In the genomic region with DNA sequence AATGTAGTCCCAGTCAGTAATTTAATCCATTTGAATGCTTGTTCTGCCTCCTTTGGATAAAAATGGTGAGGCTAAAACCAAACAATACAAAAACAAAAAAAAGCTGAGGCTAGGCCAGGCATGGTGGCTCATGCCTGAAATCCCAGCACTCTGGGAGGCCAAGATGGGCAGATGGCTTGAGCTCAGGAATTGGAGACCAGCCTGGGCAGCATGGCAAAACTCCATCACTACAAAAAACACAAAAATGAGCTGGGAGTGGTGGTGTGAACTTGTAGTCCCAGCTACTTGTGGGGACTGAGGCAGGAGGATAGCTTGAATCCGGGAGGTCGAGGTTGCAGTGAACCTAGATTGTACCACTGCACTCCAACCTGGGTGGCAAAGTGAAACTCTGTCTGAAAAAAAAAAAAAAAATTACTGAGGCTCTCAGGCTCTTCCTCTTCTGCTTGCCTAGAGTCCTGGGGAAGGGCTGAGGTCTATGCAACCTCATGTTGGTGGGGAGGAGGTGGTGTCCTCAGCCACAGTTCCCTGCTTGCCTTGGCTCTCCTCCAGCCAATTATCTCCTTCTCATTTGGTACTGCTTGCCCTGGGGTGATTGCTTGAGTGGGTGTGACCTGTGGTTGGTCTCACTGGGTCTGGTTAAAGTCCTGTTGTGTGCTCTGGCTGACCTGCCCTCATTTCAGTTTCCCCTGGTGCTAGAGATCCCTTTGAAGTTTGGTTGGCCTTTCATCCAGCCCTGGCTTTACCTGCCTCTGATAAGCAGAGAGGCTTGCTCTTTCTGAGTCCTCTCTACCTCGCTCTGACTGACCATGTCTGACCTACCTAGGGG, we compare ENCODE assay signal across 9 cellular contexts. TPM values are rescaled to one million over a fixed set of nuclear protein-coding genes. Genes with fewer than 3 reads are reported as not detected.
DNase-seq lines count a peak whose midpoint lies in the region; ATAC-seq and TF ChIP-seq lines count a peak whose summit lies in the region.
"Had no signal": no experiment of that assay in that cellular context is flagged by ENCODE, and none has a peak within 500 bp of the region (broad histone marks: within the 10 kb centered on the region; RNA-seq: fewer than 3 reads in every experiment).

No MANE protein-coding gene starts in this region.

- H3K27ac ChIP-seq in CD8-positive, alpha-beta memory T cell (ENCODE audit: low read depth, low read length), result peak overlapping the region; percentile 18
- no peak overlapping the region for H3K27ac ChIP-seq in lung (ENCODE audit: low read depth in 1 of 2, low read length in 1 of 2)

- WGBS in lung, 2 donors, result 42 to 81% methylated on average over 3 of the region's 3 CpGs

- TF ChIP-seq CTCF in lung (IDR thresholded peaks at IDR 0.05; ENCODE audit: control extremely low read depth, extremely low read depth), result no peak

- POLR2A ChIA-PET in CD8-positive, alpha-beta memory T cell (lab: Charles Lee), result interaction anchor here (0.7 to 1.3 kb wide), 3 partner anchors 20 to 298 kb away, joined by 3 to 6 read pairs (median 4); no protein-coding TSS in a partner anchor

- H3K36me3 ChIP-seq in CD8-positive, alpha-beta memory T cell (ENCODE audit: insufficient read depth, low read length), result no peaks in the 10 kb centered on the region
- no peaks in the 10 kb centered on the region for H3K36me3 ChIP-seq in lung (ENCODE audit: control insufficient read depth in 2 of 2, insufficient read depth in 2 of 2, low read length in 2 of 2)

- CTCF ChIA-PET in CD8-positive, alpha-beta memory T cell (lab: Charles Lee), result interaction anchor here (0.9 to 1.7 kb wide), 2 partner anchors 18 to 19 kb away, joined by 3 to 5 read pairs; no protein-coding TSS in a partner anchor

- no peak overlapping the region for H3K4me3 ChIP-seq in CD8-positive, alpha-beta memory T cell (ENCODE audit: low read length)
- H3K4me3 ChIP-seq in lung, result no peak overlapping the region

- H3K27me3 ChIP-seq in CD8-positive, alpha-beta memory T cell (ENCODE audit: insufficient read depth, low read length, poor library complexity, severe bottlenecking), result no peaks in the 10 kb centered on the region
- no peaks in the 10 kb centered on the region for H3K27me3 ChIP-seq in lung (ENCODE audit: control insufficient read depth, insufficient read depth)

- no peaks in the 10 kb centered on the region for H3K9me3 ChIP-seq in CD8-positive, alpha-beta memory T cell (ENCODE audit: low read length)
- H3K9me3 ChIP-seq in lung (ENCODE audit: control insufficient read depth in 2 of 2, insufficient read depth in 1 of 2, low read length in 1 of 2), result no peaks in the 10 kb centered on the region

- H3K27me3 Mint-ChIP-seq in CD8-positive, alpha-beta memory T cell, result no peaks in the 10 kb centered on the region

- H3K4me3 Mint-ChIP-seq in CD8-positive, alpha-beta memory T cell, result peak overlapping the region in 6 of 7 donors; percentile 19 to 74 (median 47)
- H3K4me3 Mint-ChIP-seq: nephron had no signal

- peaks cover 0 to 2% (median 0%) of the 10 kb centered on the region in 3 donors for H3K36me3 Mint-ChIP-seq in CD8-positive, alpha-beta memory T cell

- H3K27ac Mint-ChIP-seq in CD8-positive, alpha-beta memory T cell, result peak overlapping the region; percentile 50 to 87 (median 78)
- H3K27ac Mint-ChIP-seq: nephron had no signal

- ATAC-seq in GM19351 (IDR thresholded peaks at IDR 0.05; ENCODE audit: unreplicated experiment), result peak; percentile 88
- peak; percentile 81 for ATAC-seq in HG03159 (IDR thresholded peaks at IDR 0.05; ENCODE audit: unreplicated experiment)
- ATAC-seq in lung (ENCODE audit: insufficient read depth, low FRiP score), result peak; percentile 55

- peak in 4 of 5 donors; percentile 26 to 57 (median 54) for DNase-seq in CD8-positive, alpha-beta memory T cell
- DNase-seq in SW480 (ENCODE audit: low spot score) (peak; percentile 91), lung (ENCODE audit: low spot score) (peak; percentile 42), NCI-H1930 (lab: John Stamatoyannopoulos, UW) (no peak), GM19240 (ENCODE audit: insufficient read length, low spot score) (no peak), hypothalamus (lab: John Stamatoyannopoulos, UW) (no peak)

- peaks cover 59% of the 10 kb centered on the region for H3K4me1 ChIP-seq in CD8-positive, alpha-beta memory T cell (ENCODE audit: insufficient read depth, low read length)
- peaks cover 2 to 3% of the 10 kb centered on the region in 2 donors for H3K4me1 ChIP-seq in lung (ENCODE audit: control insufficient read depth in 2 of 2, insufficient read depth in 2 of 2, low read length in 2 of 2)

- H3K9me3 Mint-ChIP-seq in CD8-positive, alpha-beta memory T cell, result no peaks in the 10 kb centered on the region
- H3K9me3 Mint-ChIP-seq: nephron had no signal

- H3K4me1 Mint-ChIP-seq in CD8-positive, alpha-beta memory T cell, result peaks cover 63 to 72% (median 67%) of the 10 kb centered on the region in 3 donors

RNA-seq across cellular contexts. Expression of a gene that starts 20.9 kb away (rescaled TPM):
- total RNA-seq in CD8-positive, alpha-beta memory T cell, result 100 to 1,000 TPM; 118 to 123 TPM
- 203 TPM for polyA plus RNA-seq in CD8-positive, alpha-beta memory T cell
- 100 to 1,000 TPM; 106 to 130 TPM for total RNA-seq in lung
- 100 to 1,000 TPM in 1 of 2 donors, 10 to 100 TPM in 1; 35.2 to 126 TPM for polyA plus RNA-seq in lung

Comparison
In these comparisons a context has a peak if more than half of its experiments do, and no peak if none do; other contexts are left out.
1. DNase-seq: peak in CD8-positive, alpha-beta memory T cell (4 of 5), SW480 (single experiment) and lung (single experiment); none in NCI-H1930 (0 of 2), GM19240 (single experiment) and hypothalamus (0 of 51).
2. Peak in every context shown above with its lines, with median percentiles within 50 percentile points of each other: ATAC-seq.